ENCODE assay signal across 10 cellular contexts in genomic region chr17:78231991-78232759, GRCh38.
A peak's percentile ranks its signal among the peaks of the same experiment; 100 is the strongest.
DNase-seq lines count a peak whose midpoint lies in the region; ATAC-seq lines count a peak whose summit lies in the region.
"Had no signal": no experiment of that assay in that cellular context is flagged by ENCODE, and none has a peak within 500 bp of the region (broad histone marks: within the 10 kb centered on the region; RNA-seq: fewer than 3 reads in every experiment).

No MANE protein-coding gene starts in this region.

- no peaks in the 10 kb centered on the region for H3K36me3 Mint-ChIP-seq in activated naive CD4-positive, alpha-beta T cell treated with anti-CD3 and anti-CD28 coated beads, Interleukin-2, amount 10 ng/mL, durations not matched to agents 7 days and 5 days

- CTCF ChIA-PET in activated naive CD4-positive, alpha-beta T cell treated with anti-CD3 and anti-CD28 coated beads, Interleukin-2, amount 10 ng/mL, durations not matched to agents 7 days and 5 days (lab: Charles Lee) = interaction anchor here (1.0 kb wide), 1 partner anchor 15 kb away, joined by 4 read pairs; no protein-coding TSS in a partner anchor

- ATAC-seq in HG03025 (IDR thresholded peaks at IDR 0.05; ENCODE audit: low FRiP score, unreplicated experiment) = no peak
- ATAC-seq: gastroesophageal sphincter had no signal

- DNase-seq in stimulated activated CD4-positive, alpha-beta T cell treated with anti-CD3 and anti-CD28 coated beads, Interleukin-4, amount 100 ng/mL, for 1 hour = peak; percentile 29
- DNase-seq in stimulated activated CD4-positive, alpha-beta T cell treated with anti-CD3 and anti-CD28 coated beads, Interleukin-2, amount 100 ng/mL, for 48 hours = no peak
- DNase-seq in activated naive CD4-positive, alpha-beta T cell treated with anti-CD3 and anti-CD28 coated beads, Interleukin-2, amount 10 ng/mL, durations not matched to agents 7 days and 5 days = peak; percentile 63
- DNase-seq in iPS-NIHi7 (ENCODE audit: extremely low spot score) = peak; percentile 68
- DNase-seq in KG1 (lab: John Stamatoyannopoulos, UW) = no peak
- no peak for DNase-seq in NCI-H1694 (lab: John Stamatoyannopoulos, UW)
- DNase-seq in NCI-H82 (lab: John Stamatoyannopoulos, UW) = no peak
- DNase-seq: OCI-M1 had no signal

- no peak overlapping the region for H3K4me3 Mint-ChIP-seq in activated naive CD4-positive, alpha-beta T cell treated with anti-CD3 and anti-CD28 coated beads, Interleukin-2, amount 10 ng/mL, durations not matched to agents 7 days and 5 days

- H3K27me3 Mint-ChIP-seq in activated naive CD4-positive, alpha-beta T cell treated with anti-CD3 and anti-CD28 coated beads, Interleukin-2, amount 10 ng/mL, durations not matched to agents 7 days and 5 days = peaks cover 84% of the 10 kb centered on the region

- H3K27ac Mint-ChIP-seq in activated naive CD4-positive, alpha-beta T cell treated with anti-CD3 and anti-CD28 coated beads, Interleukin-2, amount 10 ng/mL, durations not matched to agents 7 days and 5 days = no peak overlapping the region

- no peaks in the 10 kb centered on the region for H3K9me3 Mint-ChIP-seq in activated naive CD4-positive, alpha-beta T cell treated with anti-CD3 and anti-CD28 coated beads, Interleukin-2, amount 10 ng/mL, durations not matched to agents 7 days and 5 days

- H3K4me1 Mint-ChIP-seq in activated naive CD4-positive, alpha-beta T cell treated with anti-CD3 and anti-CD28 coated beads, Interleukin-2, amount 10 ng/mL, durations not matched to agents 7 days and 5 days = peaks cover 6% of the 10 kb centered on the region

Comparison
In these comparisons a context has a peak if more than half of its experiments do, and no peak if none do; other contexts are left out.
1. DNase-seq: peak in stimulated activated CD4-positive, alpha-beta T cell treated with anti-CD3 and anti-CD28 coated beads, Interleukin-4, amount 100 ng/mL, for 1 hour (single experiment), activated naive CD4-positive, alpha-beta T cell treated with anti-CD3 and anti-CD28 coated beads, Interleukin-2, amount 10 ng/mL, durations not matched to agents 7 days and 5 days (single experiment) and iPS-NIHi7 (single experiment); none in stimulated activated CD4-positive, alpha-beta T cell treated with anti-CD3 and anti-CD28 coated beads, Interleukin-2, amount 100 ng/mL, for 48 hours (0 of 2), KG1 (single experiment), NCI-H1694 (single experiment) and NCI-H82 (single experiment).